In genomic region chr20:62830821-62831220, GRCh38 we compare ENCODE assay signal across 27 cellular contexts. TPM values are rescaled to one million over a fixed set of nuclear protein-coding genes. Genes with fewer than 3 reads are reported as not detected.
DNase-seq lines count a peak whose midpoint lies in the region; ATAC-seq, FAIRE-seq and TF ChIP-seq lines count a peak whose summit lies in the region.
"Had no signal": no experiment of that assay in that cellular context is flagged by ENCODE, and none has a peak within 500 bp of the region (broad histone marks: within the 10 kb centered on the region; RNA-seq: fewer than 3 reads in every experiment).

No MANE protein-coding gene starts in this region.

- H3K27ac Mint-ChIP-seq in glutamatergic neuron (ENCODE audit: unreplicated experiment) = peak overlapping the region; percentile 5
- H3K27ac Mint-ChIP-seq: activated CD8-positive, alpha-beta T cell treated with anti-CD3 and anti-CD28 coated beads, Interleukin-2, amount 10 ng/mL, durations not matched to agents 7 days and 5 days; CD4-positive, CD25-positive, alpha-beta regulatory T cell had no signal

- DNase-seq in Right ventricle myocardium superior = peak; percentile 23
- DNase-seq in left ventricle myocardium inferior = no peak
- peak; percentile 76 for DNase-seq in NOMO-1 treated with DMSO at 0.1 percent for 48 hours (lab: John Stamatoyannopoulos, UW; ENCODE audit: unreplicated experiment)
- DNase-seq in glutamatergic neuron = peak; percentile 33
- no peak for DNase-seq in NCI-H146 (lab: John Stamatoyannopoulos, UW)
- no peak for DNase-seq in frontal cortex (ENCODE audit: low spot score in 2 of 2)
- DNase-seq: activated CD4-positive, alpha-beta T cell treated with anti-CD3 and anti-CD28 coated beads for 1 hour; activated CD8-positive, alpha-beta T cell treated with anti-CD3 and anti-CD28 coated beads, Interleukin-2, amount 10 ng/mL, durations not matched to agents 7 days and 5 days; activated gamma-delta T cell treated with Interleukin-2 at 50 U/mL for 16 hours; CD4-positive, CD25-positive, alpha-beta regulatory T cell; cortex of kidney; Kasumi-1; mesendoderm; naive thymus-derived CD4-positive, alpha-beta T cell; NCI-H2107; NCI-H510A; SHP77 treated with DMSO at 0.1 percent for 48 hours had no signal

- intact Hi-C loops in Right ventricle myocardium superior (cut with DNase I) = no loop called here
- intact Hi-C loops in left ventricle myocardium inferior (cut with micrococcal nuclease) = no loop called here

- H3K27ac ChIP-seq in left ventricle myocardium inferior (replicated peaks) = no peak overlapping the region
- H3K27ac ChIP-seq: adrenal gland, ovary had no signal

- H3K9me3 Mint-ChIP-seq in glutamatergic neuron (ENCODE audit: unreplicated experiment) = no peaks in the 10 kb centered on the region
- H3K9me3 Mint-ChIP-seq: CD4-positive, CD25-positive, alpha-beta regulatory T cell; naive thymus-derived CD4-positive, alpha-beta T cell had no signal

- ATAC-seq in Right ventricle myocardium superior (ENCODE audit: poor library complexity) (no peak), GM18909 (IDR thresholded peaks at IDR 0.05; ENCODE audit: poor library complexity, unreplicated experiment) (no peak), HG03108 (IDR thresholded peaks at IDR 0.05; ENCODE audit: unreplicated experiment) (no peak)
- ATAC-seq: activated CD8-positive, alpha-beta T cell treated with anti-CD3 and anti-CD28 coated beads, Interleukin-2, amount 10 ng/mL, durations not matched to agents 7 days and 5 days; naive thymus-derived CD4-positive, alpha-beta T cell had no signal

- H3K27me3 Mint-ChIP-seq in glutamatergic neuron (ENCODE audit: unreplicated experiment) = peaks cover 4% of the 10 kb centered on the region

- peaks cover 28% of the 10 kb centered on the region for H3K4me1 Mint-ChIP-seq in glutamatergic neuron (ENCODE audit: low read depth, unreplicated experiment)

- H3K4me3 Mint-ChIP-seq in glutamatergic neuron (ENCODE audit: unreplicated experiment) = no peak overlapping the region
- H3K4me3 Mint-ChIP-seq: activated CD8-positive, alpha-beta T cell treated with anti-CD3 and anti-CD28 coated beads, Interleukin-2, amount 10 ng/mL, durations not matched to agents 7 days and 5 days; CD4-positive, CD25-positive, alpha-beta regulatory T cell; naive thymus-derived CD4-positive, alpha-beta T cell had no signal

- H3K36me3 ChIP-seq in left ventricle myocardium inferior = no peaks in the 10 kb centered on the region
- H3K36me3 ChIP-seq: adrenal gland, breast epithelium, HAP-1, ovary, right lobe of liver, stomach had no signal

- H3K27me3 ChIP-seq in left ventricle myocardium inferior (ENCODE audit: low read depth) = peaks cover 21% of the 10 kb centered on the region
- H3K27me3 ChIP-seq: adrenal gland, breast epithelium, ovary, right lobe of liver had no signal

- no peak for FAIRE-seq in frontal cortex (lab: Jason Lieb, UNC)
- FAIRE-seq: endometrium, TTC549 had no signal

- H3K4me3 ChIP-seq in left ventricle myocardium inferior = no peak overlapping the region
- H3K4me3 ChIP-seq: adrenal gland, HAP-1, ovary, right lobe of liver had no signal

- TF ChIP-seq CTCF in left ventricle myocardium inferior (IDR thresholded peaks at IDR 0.05; ENCODE audit: borderline replicate concordance) (no peak), glutamatergic neuron (IDR thresholded peaks at IDR 0.05; ENCODE audit: partially characterized antibody, unreplicated experiment) (no peak)

- H3K4me1 ChIP-seq in left ventricle myocardium inferior = no peaks in the 10 kb centered on the region
- H3K4me1 ChIP-seq: adrenal gland had no signal

- H3K36me3 Mint-ChIP-seq in glutamatergic neuron (ENCODE audit: unreplicated experiment) = no peaks in the 10 kb centered on the region
- H3K36me3 Mint-ChIP-seq: CD4-positive, CD25-positive, alpha-beta regulatory T cell; naive thymus-derived CD4-positive, alpha-beta T cell had no signal

- no peaks in the 10 kb centered on the region for H3K9me3 ChIP-seq in left ventricle myocardium inferior (replicated peaks)
- H3K9me3 ChIP-seq: adrenal gland, breast epithelium, HAP-1, ovary, right lobe of liver, stomach had no signal

RNA-seq across cellular contexts. Expression of gene COL9A3, which starts 14.0 kb away (rescaled TPM):
- total RNA-seq in Right ventricle myocardium superior (2.7 TPM), left ventricle myocardium inferior (2.1 TPM), glutamatergic neuron (ENCODE audit: unreplicated experiment) (78.7 TPM), frontal cortex (10.2 TPM)
- total RNA-seq: activated CD8-positive, alpha-beta T cell treated with anti-CD3 and anti-CD28 coated beads, Interleukin-2, amount 10 ng/mL, durations not matched to agents 7 days and 5 days; CD4-positive, CD25-positive, alpha-beta regulatory T cell had no signal

RNA-seq across cellular contexts. Expression of gene OGFR, which starts 26.2 kb away (rescaled TPM):
- total RNA-seq in Right ventricle myocardium superior (17.8 TPM), left ventricle myocardium inferior (19.2 TPM), glutamatergic neuron (ENCODE audit: unreplicated experiment) (70.5 TPM), frontal cortex (24.1 TPM)

RNA-seq across cellular contexts. Expression of gene TCFL5, which starts 30.8 kb away (rescaled TPM):
- total RNA-seq in Right ventricle myocardium superior (6.1 TPM), left ventricle myocardium inferior (6.6 TPM), glutamatergic neuron (ENCODE audit: unreplicated experiment) (12.6 TPM), frontal cortex (6.1 TPM)

RNA-seq across cellular contexts. Expression of gene MRGBP, which starts 34.5 kb away (rescaled TPM):
- total RNA-seq in Right ventricle myocardium superior = 10.2 TPM
- 9.8 TPM for total RNA-seq in left ventricle myocardium inferior
- 15.6 TPM for total RNA-seq in glutamatergic neuron (ENCODE audit: unreplicated experiment)
- total RNA-seq in frontal cortex = 20.0 TPM

Comparison
In these comparisons a context has a peak if more than half of its experiments do, and no peak if none do; other contexts are left out.
1. DNase-seq: peak in Right ventricle myocardium superior (single experiment), NOMO-1 treated with DMSO at 0.1 percent for 48 hours (single experiment) and glutamatergic neuron (single experiment); none in left ventricle myocardium inferior (single experiment), NCI-H146 (single experiment) and frontal cortex (0 of 2).